In genomic region chr22:23072911-23073491, GRCh38 we compare ENCODE assay signal across 18 cellular contexts. TPM values are rescaled to one million over a fixed set of nuclear protein-coding genes. Genes with fewer than 3 reads are reported as not detected.
A peak's percentile ranks its signal among the peaks of the same experiment; 100 is the strongest.
DNase-seq lines count a peak whose midpoint lies in the region; ATAC-seq, FAIRE-seq and TF ChIP-seq lines count a peak whose summit lies in the region.
"Had no signal": no experiment of that assay in that cellular context is flagged by ENCODE, and none has a peak within 500 bp of the region (broad histone marks: within the 10 kb centered on the region; RNA-seq: fewer than 3 reads in every experiment).

No MANE protein-coding gene starts in this region.

- no peaks in the 10 kb centered on the region for H3K9me3 ChIP-seq in right atrium auricular region
- H3K9me3 ChIP-seq: prostate gland, uterus had no signal

- H3K27ac ChIP-seq in right atrium auricular region (no peak overlapping the region), dorsolateral prefrontal cortex (peak overlapping the region in 28 of 59 donors; percentile 8 to 90 (median 80))
- H3K27ac ChIP-seq: prostate gland, uterus had no signal

- peak; percentile 50 for FAIRE-seq in urothelium cell line (lab: Jason Lieb, UNC)
- FAIRE-seq: H54 had no signal

- H3K27me3 ChIP-seq in right atrium auricular region (no peaks in the 10 kb centered on the region), dorsolateral prefrontal cortex (no peaks in the 10 kb centered on the region)
- H3K27me3 ChIP-seq: uterus had no signal

- H3K4me3 ChIP-seq in right atrium auricular region: no peak overlapping the region
- peak overlapping the region in 8 of 59 donors; percentile 63 to 89 (median 82) for H3K4me3 ChIP-seq in dorsolateral prefrontal cortex
- H3K4me3 ChIP-seq: prostate gland, uterus had no signal

- peaks cover 0 to 24% of the 10 kb centered on the region in 2 donors for H3K4me1 ChIP-seq in right atrium auricular region

- H3K36me3 ChIP-seq in right atrium auricular region: no peaks in the 10 kb centered on the region
- H3K36me3 ChIP-seq: prostate gland, uterus had no signal

- intact Hi-C loops in Right ventricle myocardium inferior (cut with DNase I): no loop called here
- intact Hi-C loops in dorsolateral prefrontal cortex (cut with DNase I): loop anchor here (5.0 kb wide), 2 partner anchors 54 to 116 kb away; no protein-coding TSS in a partner anchor

- TF ChIP-seq CTCF in right atrium auricular region (IDR thresholded peaks at IDR 0.05): no peak
- no peak for TF ChIP-seq CTCF in dorsolateral prefrontal cortex (IDR thresholded peaks at IDR 0.05 in 54 of 56, conservative IDR thresholded peaks at IDR 0.05 in 2 of 56; ENCODE audit: low read depth in 1 of 56, partially characterized antibody in 56 of 56)

- ATAC-seq in Right ventricle myocardium inferior: no peak
- ATAC-seq: stimulated activated naive CD8-positive, alpha-beta T cell treated with anti-CD3 and anti-CD28 coated beads, Interleukin-15, amount 100 ng/mL, for 72 hours had no signal

- DNase-seq in Right ventricle myocardium inferior (ENCODE audit: missing footprints) (peak; percentile 28), right atrium auricular region (ENCODE audit: low spot score) (no peak), dorsolateral prefrontal cortex (peak in 6 of 10 donors; percentile 19 to 38 (median 32)), mesenteric fat pad (ENCODE audit: low spot score) (peak; percentile 68), urothelium cell line (ENCODE audit: low spot score) (no peak), NOMO-1 treated with dmso at 0.1 percent for 144 hours (lab: John Stamatoyannopoulos, UW; ENCODE audit: unreplicated experiment) (no peak), epidermal melanocyte (ENCODE audit: insufficient read length, low spot score) (no peak), NCI-H510A treated with DMSO at 0.1 percent for 48 hours (lab: John Stamatoyannopoulos, UW) (no peak)
- DNase-seq: activated CD4-positive, alpha-beta T cell treated with anti-CD3 and anti-CD28 coated beads for 48 hours; activated naive CD8-positive, alpha-beta T cell treated with anti-CD3 and anti-CD28 coated beads for 36 hours; activated T-cell treated with anti-CD3 and anti-CD28 coated beads for 4 hours; effector memory CD4-positive, alpha-beta T cell; NCI-H187 treated with DMSO at 0.1 percent for 48 hours; OCI-M1; stimulated activated naive CD8-positive, alpha-beta T cell treated with anti-CD3 and anti-CD28 coated beads, Interleukin-15, amount 100 ng/mL, for 72 hours had no signal

RNA-seq across cellular contexts. Expression of gene GNAZ, which starts 2.7 kb away (rescaled TPM):
- 3.1 TPM for total RNA-seq in Right ventricle myocardium inferior
- total RNA-seq in right atrium auricular region: 1 to 10 TPM; 1.9 to 3.2 TPM
- total RNA-seq in dorsolateral prefrontal cortex: 100 to 1,000 TPM in 10 of 120 experiments, 10 to 100 TPM in 110; 66.2 to 113 (median 85.3) TPM
- 18.3 TPM for total RNA-seq in mesenteric fat pad

Comparison
In these comparisons a context has a peak if more than half of its experiments do, and no peak if none do; other contexts are left out.
1. DNase-seq: peak in Right ventricle myocardium inferior (single experiment), dorsolateral prefrontal cortex (6 of 10) and mesenteric fat pad (single experiment); none in right atrium auricular region (single experiment), urothelium cell line (single experiment), NOMO-1 treated with dmso at 0.1 percent for 144 hours (single experiment), epidermal melanocyte (single experiment) and NCI-H510A treated with DMSO at 0.1 percent for 48 hours (single experiment).